Comparison of ENCODE assay signal across 26 cellular contexts in genomic region chr1:61569212-61569621, GRCh38.
DNase-seq lines count a peak whose midpoint lies in the region; ATAC-seq, FAIRE-seq and TF ChIP-seq lines count a peak whose summit lies in the region.
"Had no signal": no experiment of that assay in that cellular context is flagged by ENCODE, and none has a peak within 500 bp of the region (broad histone marks: within the 10 kb centered on the region; RNA-seq: fewer than 3 reads in every experiment).

No MANE protein-coding gene starts in this region.

- H3K36me3 ChIP-seq in A673 (ENCODE audit: insufficient read depth, low read length, poor library complexity, severe bottlenecking): no peaks in the 10 kb centered on the region
- no peaks in the 10 kb centered on the region for H3K36me3 ChIP-seq in H1 (ENCODE audit: control insufficient read depth in 2 of 4, insufficient read depth in 4 of 4, low read length in 3 of 4)
- no peaks in the 10 kb centered on the region for H3K36me3 ChIP-seq in CD8-positive, alpha-beta T cell (ENCODE audit: insufficient read depth, low read length)
- H3K36me3 ChIP-seq: adrenal gland, breast epithelium, heart left ventricle, MG63, neutrophil had no signal

- no peak for ATAC-seq in HG03139 (IDR thresholded peaks at IDR 0.05; ENCODE audit: unreplicated experiment)
- ATAC-seq in CD8-positive, alpha-beta T cell: no peak
- ATAC-seq in effector memory CD8-positive, alpha-beta T cell (replicated peaks): no peak
- ATAC-seq: heart left ventricle; psoas muscle; stimulated activated naive CD8-positive, alpha-beta T cell treated with anti-CD3 and anti-CD28 coated beads, Interleukin-15, Interleukin-2, amounts not matched to agents 100 U/mL and 50 U/mL, for 24 hours; T-helper 17 cell had no signal

- H3K27ac ChIP-seq in A673 (ENCODE audit: low read depth, low read length, poor library complexity, severe bottlenecking) (no peak overlapping the region), H1 (ENCODE audit: low read depth, low read length) (no peak overlapping the region)
- H3K27ac ChIP-seq in CD8-positive, alpha-beta T cell (ENCODE audit: low read depth, low read length): no peak overlapping the region
- H3K27ac ChIP-seq: adrenal gland, breast epithelium, heart left ventricle, HL-60, neutrophil, psoas muscle, tibial artery had no signal

- TF ChIP-seq RAD21 in H1 (IDR thresholded peaks at IDR 0.05 in 1 of 2, conservative IDR thresholded peaks at IDR 0.05 in 1 of 2; ENCODE audit: low read depth in 2 of 2, low read length in 2 of 2): no peak

- POLR2A ChIA-PET in A673 (lab: Charles Lee; ENCODE audit: low non-redundant PET): no interaction called here
- POLR2A ChIA-PET in H1 (lab: Charles Lee; ENCODE audit: partially characterized antibody): no interaction called here
- POLR2A ChIA-PET in CD8-positive, alpha-beta T cell (lab: Charles Lee): no interaction called here

- no peak overlapping the region for H2BK12ac ChIP-seq in H1 (ENCODE audit: low read depth, low read length)

- H3K4me3 Mint-ChIP-seq in CD8-positive, alpha-beta T cell: no peak overlapping the region
- no peak overlapping the region for H3K4me3 Mint-ChIP-seq in effector memory CD8-positive, alpha-beta T cell
- H3K4me3 Mint-ChIP-seq: activated CD4-positive, alpha-beta memory T cell treated with anti-CD3 and anti-CD28 coated beads for 36 hours; CD4-positive, alpha-beta memory T cell; T-helper 17 cell had no signal

- H3K14ac ChIP-seq in H1 (ENCODE audit: insufficient read length): no peak overlapping the region

- TF ChIP-seq CTCF in A673 (conservative IDR thresholded peaks at IDR 0.05; ENCODE audit: low read depth, low read length) (no peak), H1 (IDR thresholded peaks at IDR 0.05; ENCODE audit: control extremely low read depth in 1 of 3, insufficient read depth in 1 of 3, low read depth in 1 of 3, low read length in 3 of 3) (no peak)
- no peak for TF ChIP-seq CTCF in CD8-positive, alpha-beta T cell (IDR thresholded peaks at IDR 0.05)

- H3K4me3 ChIP-seq in A673 (ENCODE audit: low read depth, low read length, poor library complexity, severe bottlenecking): no peak overlapping the region
- no peak overlapping the region for H3K4me3 ChIP-seq in H1 (ENCODE audit: extremely low read depth in 1 of 4, insufficient read depth in 2 of 4, low read depth in 3 of 4, low read length in 4 of 4)
- no peak overlapping the region for H3K4me3 ChIP-seq in CD8-positive, alpha-beta T cell (ENCODE audit: low read depth, low read length)
- H3K4me3 ChIP-seq: adrenal gland, breast epithelium, heart left ventricle, MG63, psoas muscle, smooth muscle cell, tibial artery had no signal

- no peak overlapping the region for H2AK5ac ChIP-seq in H1 (ENCODE audit: low read depth, low read length)

- H4K8ac ChIP-seq in H1 (ENCODE audit: extremely low read depth, insufficient read depth, low read length): no peak overlapping the region

- no peak overlapping the region for H3K18ac ChIP-seq in H1 (ENCODE audit: extremely low read depth, low read length)

- peak overlapping the region; percentile 64 for H2AFZ ChIP-seq in H1 (ENCODE audit: low read length)

- intact Hi-C loops in A673 (cut with micrococcal nuclease; ENCODE audit: unreplicated experiment): no loop called here
- intact Hi-C loops in CD8-positive, alpha-beta T cell (cut with DNase I, micrococcal nuclease): no loop called here

- H3K4me2 ChIP-seq in H1 (ENCODE audit: insufficient read depth in 1 of 2, low read depth in 2 of 2, low read length in 2 of 2): no peak overlapping the region
- H3K4me2 ChIP-seq: smooth muscle cell had no signal

- no peak overlapping the region for H3K27ac Mint-ChIP-seq in CD8-positive, alpha-beta T cell
- H3K27ac Mint-ChIP-seq in effector memory CD8-positive, alpha-beta T cell: no peak overlapping the region
- H3K27ac Mint-ChIP-seq: activated CD4-positive, alpha-beta memory T cell treated with anti-CD3 and anti-CD28 coated beads for 36 hours; T-helper 17 cell had no signal

- no peak for TF ChIP-seq POLR2A in H1 (IDR thresholded peaks at IDR 0.05; ENCODE audit: control extremely low read depth in 1 of 2, low read depth in 2 of 2, low read length in 2 of 2)

- H2BK15ac ChIP-seq in H1 (ENCODE audit: low read length): no peak overlapping the region

- H4K5ac ChIP-seq in H1 (ENCODE audit: insufficient read length, low read depth, low read length): no peak overlapping the region

- H3K23me2 ChIP-seq in H1 (ENCODE audit: low read depth, low read length): no peaks in the 10 kb centered on the region

- H4K91ac ChIP-seq in H1 (replicated peaks; ENCODE audit: insufficient read length, low read length): no peak overlapping the region

- H2BK5ac ChIP-seq in H1 (ENCODE audit: low read depth, low read length): no peak overlapping the region

- no peaks in the 10 kb centered on the region for H3K27me3 ChIP-seq in A673 (replicated peaks; ENCODE audit: insufficient read depth, low read depth, low read length, poor library complexity)
- no peaks in the 10 kb centered on the region for H3K27me3 ChIP-seq in H1 (replicated peaks in 1 of 4; ENCODE audit: control insufficient read depth in 3 of 4, extremely low read depth in 1 of 4, insufficient read depth in 3 of 4, low read length in 3 of 4)
- no peaks in the 10 kb centered on the region for H3K27me3 ChIP-seq in CD8-positive, alpha-beta T cell (ENCODE audit: insufficient read depth, low read length)
- H3K27me3 ChIP-seq: adrenal gland, breast epithelium, heart left ventricle, MG63, neutrophil, tibial artery had no signal

- FAIRE-seq in H1 (lab: Jason Lieb, UNC): no peak

- no TSS peak for BruUV-seq in A673 (replicated peaks; lab: Mats Ljungman, UMichigan)

- H3K79me2 ChIP-seq in H1 (ENCODE audit: control insufficient read depth in 1 of 2, insufficient read depth in 2 of 2, low read length in 2 of 2): no peaks in the 10 kb centered on the region

- H4K20me1 ChIP-seq in H1 (replicated peaks in 1 of 2; ENCODE audit: control insufficient read depth in 1 of 2, insufficient read depth in 2 of 2, low read length in 2 of 2): no peaks in the 10 kb centered on the region

- no peaks in the 10 kb centered on the region for H3K27me3 Mint-ChIP-seq in CD8-positive, alpha-beta T cell (ENCODE audit: low read depth)
- peaks cover 8 to 14% of the 10 kb centered on the region in 2 donors for H3K27me3 Mint-ChIP-seq in effector memory CD8-positive, alpha-beta T cell
- H3K27me3 Mint-ChIP-seq: T-helper 17 cell had no signal

- CTCF ChIA-PET in A673 (lab: Charles Lee): interaction anchor here (1.7 kb wide), 1 partner anchor 20 kb away, joined by 4 read pairs; no protein-coding TSS in a partner anchor
- CTCF ChIA-PET in H1 (lab: Charles Lee; ENCODE audit: partially characterized antibody): interaction anchor here (0.6 to 4.2 kb wide), 5 partner anchors 12 to 283 kb away, joined by 3 to 23 read pairs (median 6); no protein-coding TSS in a partner anchor
- CTCF ChIA-PET in CD8-positive, alpha-beta T cell (lab: Charles Lee): no interaction called here

- H3K79me1 ChIP-seq in H1 (ENCODE audit: low read depth, low read length): no peaks in the 10 kb centered on the region; the same call in 1 of the 2 replicates

- H3K9ac ChIP-seq in H1 (replicated peaks in 1 of 4; ENCODE audit: extremely low read depth in 1 of 4, low read depth in 3 of 4, low read length in 3 of 4): no peak overlapping the region

- no peak overlapping the region for H3K23ac ChIP-seq in H1 (ENCODE audit: insufficient read length)

- H3K9me3 ChIP-seq in A673 (ENCODE audit: low read depth, low read length, poor library complexity, severe bottlenecking) (peaks cover 16% of the 10 kb centered on the region), H1 (ENCODE audit: insufficient read depth in 2 of 2, low read depth in 1 of 2, low read length in 1 of 2) (peaks cover 18 to 19% of the 10 kb centered on the region in 2 experiments)
- peaks cover 3% of the 10 kb centered on the region for H3K9me3 ChIP-seq in CD8-positive, alpha-beta T cell (ENCODE audit: low read length)
- H3K9me3 ChIP-seq: adrenal gland had no signal

- no peaks in the 10 kb centered on the region for H3K36me3 Mint-ChIP-seq in CD8-positive, alpha-beta T cell
- no peaks in the 10 kb centered on the region for H3K36me3 Mint-ChIP-seq in effector memory CD8-positive, alpha-beta T cell (ENCODE audit: insufficient read depth)
- H3K36me3 Mint-ChIP-seq: activated CD4-positive, alpha-beta memory T cell treated with anti-CD3 and anti-CD28 coated beads for 36 hours had no signal

- no peak overlapping the region for H2BK20ac ChIP-seq in H1 (ENCODE audit: low read length)

- H2BK120ac ChIP-seq in H1 (replicated peaks; ENCODE audit: low read depth, low read length): no peak overlapping the region

- no peak overlapping the region for H3K56ac ChIP-seq in H1 (replicated peaks; ENCODE audit: insufficient read length, low read depth, low read length)

- H3K4me1 ChIP-seq in A673 (ENCODE audit: insufficient read depth, low read length, poor library complexity, severe bottlenecking) (peaks cover 4% of the 10 kb centered on the region), H1 (replicated peaks in 1 of 4; ENCODE audit: control insufficient read depth in 3 of 4, insufficient read depth in 4 of 4, low read length in 3 of 4) (no peaks in the 10 kb centered on the region)
- no peaks in the 10 kb centered on the region for H3K4me1 ChIP-seq in CD8-positive, alpha-beta T cell (ENCODE audit: insufficient read depth, low read length)
- H3K4me1 ChIP-seq: adrenal gland, breast epithelium, heart left ventricle, psoas muscle, tibial artery had no signal

- DNase-seq in A673 (ENCODE audit: low spot score) (peak; percentile 49), DMS 273 treated with DMSO at 0.1 percent for 48 hours (lab: John Stamatoyannopoulos, UW) (peak; percentile 28), NCI-H82 (lab: John Stamatoyannopoulos, UW) (peak; percentile 92), H1 (ENCODE audit: low read depth in 1 of 2, low spot score in 2 of 2) (no peak), kidney tubule cell (ENCODE audit: low spot score) (no peak)
- no peak for DNase-seq in CD8-positive, alpha-beta T cell
- DNase-seq in effector memory CD8-positive, alpha-beta T cell: no peak
- DNase-seq: activated CD4-positive, alpha-beta memory T cell treated with anti-CD3 and anti-CD28 coated beads for 36 hours; activated T-cell treated with anti-CD3 and anti-CD28 coated beads for 4 hours; adrenal gland; CD4-positive, alpha-beta memory T cell; heart left ventricle; IMR-90; MG63; OCI-M1; psoas muscle; SIG-M5; stimulated activated CD4-positive, alpha-beta T cell treated with anti-CD3 and anti-CD28 coated beads, Interleukin-2, amount 100 ng/mL, for 48 hours; stimulated activated naive CD8-positive, alpha-beta T cell treated with anti-CD3 and anti-CD28 coated beads, Interleukin-15, Interleukin-2, amounts not matched to agents 100 U/mL and 50 U/mL, for 24 hours; T-helper 17 cell; tibial artery had no signal

- no peaks in the 10 kb centered on the region for H3K4me1 Mint-ChIP-seq in CD8-positive, alpha-beta T cell (ENCODE audit: low read depth)
- H3K4me1 Mint-ChIP-seq in effector memory CD8-positive, alpha-beta T cell (ENCODE audit: low read depth in 2 of 2): no peaks in the 10 kb centered on the region
- H3K4me1 Mint-ChIP-seq: CD4-positive, alpha-beta memory T cell; T-helper 17 cell had no signal

- no peak overlapping the region for H3K4ac ChIP-seq in H1 (replicated peaks; ENCODE audit: insufficient read length, low read depth, low read length)

- WGBS in H1 (ENCODE audit: extremely low coverage in 1 of 2, insufficient coverage in 1 of 2, insufficient read length in 1 of 2, insufficient replicate concordance in 2 of 2, low coverage in 1 of 2, low lambda C conversion rate in 2 of 2, missing lambda C conversion rate in 1 of 2), 2 experiments: 84% methylated on average over 3 of the region's 3 CpGs; no CpG with 5 or more reads in 1 of the 2 experiments

- peaks cover 9% of the 10 kb centered on the region for H3K9me3 Mint-ChIP-seq in CD8-positive, alpha-beta T cell
- H3K9me3 Mint-ChIP-seq in effector memory CD8-positive, alpha-beta T cell: peaks cover 0 to 3% of the 10 kb centered on the region in 2 donors

- TF ChIP-seq EP300 in H1 (IDR thresholded peaks at IDR 0.05; ENCODE audit: borderline replicate concordance in 1 of 2, low read depth in 2 of 2, low read length in 2 of 2): no peak

Comparison
In these comparisons a context has a peak if more than half of its experiments do, and no peak if none do; other contexts are left out.
1. DNase-seq: peak in A673 (single experiment), DMS 273 treated with DMSO at 0.1 percent for 48 hours (single experiment) and NCI-H82 (single experiment); none in H1 (0 of 2), CD8-positive, alpha-beta T cell (0 of 7), kidney tubule cell (single experiment) and effector memory CD8-positive, alpha-beta T cell (0 of 3).